In genomic region chr1:30824736-30825429, GRCh38 we compare ENCODE assay signal across 1 cellular context.
TF ChIP-seq lines count a peak whose summit lies in the region.

No MANE protein-coding gene starts in this region.

TF ChIP-seq in GM23338, 12 proteins besides CTCF, POLR2A, EP300 and RAD21 (continued from another document):
- TF ChIP-seq ZNF462 (CRISPR knock-in tag; IDR thresholded peaks at IDR 0.05) (no peak), EZH2 (IDR thresholded peaks at IDR 0.05; ENCODE audit: low read depth, unreplicated experiment) (no peak), ETS1 (IDR thresholded peaks at IDR 0.05) (no peak), JUNB (IDR thresholded peaks at IDR 0.05; ENCODE audit: unreplicated experiment) (no peak), CREB1 (CRISPR knock-in tag; IDR thresholded peaks at IDR 0.05; ENCODE audit: low read depth) (no peak), ZNF114 (CRISPR knock-in tag; IDR thresholded peaks at IDR 0.05) (no peak), EZH2phosphoT487 (IDR thresholded peaks at IDR 0.05; ENCODE audit: unreplicated experiment) (no peak), STAT1 (IDR thresholded peaks at IDR 0.05; ENCODE audit: unreplicated experiment) (no peak), NANOG (IDR thresholded peaks at IDR 0.05; ENCODE audit: borderline replicate concordance) (no peak)
